In genomic region chr10:102850025-102850518, GRCh38 we compare ENCODE assay signal across 1 cellular context.
TF ChIP-seq lines count a peak whose summit lies in the region.

No MANE protein-coding gene starts in this region.

TF ChIP-seq in HepG2, 621 proteins besides CTCF, POLR2A, EP300 and RAD21 (continued from another document and continues in another):
- no peak for TF ChIP-seq TFDP1 (CRISPR knock-in tag; IDR thresholded peaks at IDR 0.05; ENCODE audit: borderline replicate concordance)
- peak; percentile 87 for TF ChIP-seq FOSL2 (CRISPR knock-in tag; IDR thresholded peaks at IDR 0.05)
- peak; percentile 73; the same call in 1 of the 2 replicates for TF ChIP-seq FOXK2 (IDR thresholded peaks at IDR 0.05)
- no peak for TF ChIP-seq FOXP1 (IDR thresholded peaks at IDR 0.05)
- peak; percentile 82 for TF ChIP-seq FOXP1 (CRISPR knock-in tag; IDR thresholded peaks at IDR 0.05)
- no peak for TF ChIP-seq NFATC3 (CRISPR knock-in tag; IDR thresholded peaks at IDR 0.05)
- peak; percentile 53; the same call in 1 of the 2 replicates for TF ChIP-seq HOXD1 (CRISPR knock-in tag; IDR thresholded peaks at IDR 0.05)
- TF ChIP-seq, protein P1, sequence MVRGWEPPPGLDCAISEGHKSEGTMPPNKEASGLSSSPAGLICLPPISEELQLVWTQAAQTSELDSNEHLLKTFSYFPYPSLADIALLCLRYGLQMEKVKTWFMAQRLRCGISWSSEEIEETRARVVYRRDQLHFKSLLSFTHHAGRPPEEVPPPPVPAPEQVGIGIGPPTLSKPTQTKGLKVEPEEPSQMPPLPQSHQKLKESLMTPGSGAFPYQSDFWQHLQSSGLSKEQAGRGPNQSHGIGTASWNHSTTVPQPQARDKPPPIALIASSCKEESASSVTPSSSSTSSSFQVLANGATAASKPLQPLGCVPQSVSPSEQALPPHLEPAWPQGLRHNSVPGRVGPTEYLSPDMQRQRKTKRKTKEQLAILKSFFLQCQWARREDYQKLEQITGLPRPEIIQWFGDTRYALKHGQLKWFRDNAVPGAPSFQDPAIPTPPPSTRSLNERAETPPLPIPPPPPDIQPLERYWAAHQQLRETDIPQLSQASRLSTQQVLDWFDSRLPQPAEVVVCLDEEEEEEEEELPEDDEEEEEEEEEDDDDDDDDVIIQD (CRISPR knock-in tag; IDR thresholded peaks at IDR 0.05; ENCODE audit: low read depth), result no peak; the same call in 1 of the 2 replicates
- TF ChIP-seq ZNF280B (CRISPR knock-in tag; IDR thresholded peaks at IDR 0.05; ENCODE audit: borderline replicate concordance), result no peak
- TF ChIP-seq CSRNP1 (CRISPR knock-in tag; IDR thresholded peaks at IDR 0.05), result no peak
- TF ChIP-seq MTA3 (CRISPR knock-in tag; IDR thresholded peaks at IDR 0.05), result no peak
- no peak for TF ChIP-seq ATRX (CRISPR knock-in tag; IDR thresholded peaks at IDR 0.05; ENCODE audit: borderline replicate concordance)
- no peak for TF ChIP-seq ZNF230 (CRISPR knock-in tag; IDR thresholded peaks at IDR 0.05)
- TF ChIP-seq NR2F6 (IDR thresholded peaks at IDR 0.05), result peak; percentile 77
- peak; percentile 82; the same call in 1 of the 2 replicates for TF ChIP-seq NR2F6 (CRISPR knock-in tag; IDR thresholded peaks at IDR 0.05)
- TF ChIP-seq ZNF75D (CRISPR knock-in tag; IDR thresholded peaks at IDR 0.05; ENCODE audit: borderline replicate concordance), result no peak
- TF ChIP-seq, protein P2, sequence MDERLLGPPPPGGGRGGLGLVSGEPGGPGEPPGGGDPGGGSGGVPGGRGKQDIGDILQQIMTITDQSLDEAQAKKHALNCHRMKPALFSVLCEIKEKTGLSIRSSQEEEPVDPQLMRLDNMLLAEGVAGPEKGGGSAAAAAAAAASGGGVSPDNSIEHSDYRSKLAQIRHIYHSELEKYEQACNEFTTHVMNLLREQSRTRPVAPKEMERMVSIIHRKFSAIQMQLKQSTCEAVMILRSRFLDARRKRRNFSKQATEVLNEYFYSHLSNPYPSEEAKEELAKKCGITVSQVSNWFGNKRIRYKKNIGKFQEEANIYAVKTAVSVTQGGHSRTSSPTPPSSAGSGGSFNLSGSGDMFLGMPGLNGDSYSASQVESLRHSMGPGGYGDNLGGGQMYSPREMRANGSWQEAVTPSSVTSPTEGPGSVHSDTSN (CRISPR knock-in tag; IDR thresholded peaks at IDR 0.05), result peak; percentile 23; the same call in 1 of the 2 replicates
- TF ChIP-seq, protein P3, sequence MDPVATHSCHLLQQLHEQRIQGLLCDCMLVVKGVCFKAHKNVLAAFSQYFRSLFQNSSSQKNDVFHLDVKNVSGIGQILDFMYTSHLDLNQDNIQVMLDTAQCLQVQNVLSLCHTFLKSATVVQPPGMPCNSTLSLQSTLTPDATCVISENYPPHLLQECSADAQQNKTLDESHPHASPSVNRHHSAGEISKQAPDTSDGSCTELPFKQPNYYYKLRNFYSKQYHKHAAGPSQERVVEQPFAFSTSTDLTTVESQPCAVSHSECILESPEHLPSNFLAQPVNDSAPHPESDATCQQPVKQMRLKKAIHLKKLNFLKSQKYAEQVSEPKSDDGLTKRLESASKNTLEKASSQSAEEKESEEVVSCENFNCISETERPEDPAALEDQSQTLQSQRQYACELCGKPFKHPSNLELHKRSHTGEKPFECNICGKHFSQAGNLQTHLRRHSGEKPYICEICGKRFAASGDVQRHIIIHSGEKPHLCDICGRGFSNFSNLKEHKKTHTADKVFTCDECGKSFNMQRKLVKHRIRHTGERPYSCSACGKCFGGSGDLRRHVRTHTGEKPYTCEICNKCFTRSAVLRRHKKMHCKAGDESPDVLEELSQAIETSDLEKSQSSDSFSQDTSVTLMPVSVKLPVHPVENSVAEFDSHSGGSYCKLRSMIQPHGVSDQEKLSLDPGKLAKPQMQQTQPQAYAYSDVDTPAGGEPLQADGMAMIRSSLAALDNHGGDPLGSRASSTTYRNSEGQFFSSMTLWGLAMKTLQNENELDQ (CRISPR knock-in tag; IDR thresholded peaks at IDR 0.05; ENCODE audit: borderline replicate concordance), result no peak
- TF ChIP-seq, protein P4, sequence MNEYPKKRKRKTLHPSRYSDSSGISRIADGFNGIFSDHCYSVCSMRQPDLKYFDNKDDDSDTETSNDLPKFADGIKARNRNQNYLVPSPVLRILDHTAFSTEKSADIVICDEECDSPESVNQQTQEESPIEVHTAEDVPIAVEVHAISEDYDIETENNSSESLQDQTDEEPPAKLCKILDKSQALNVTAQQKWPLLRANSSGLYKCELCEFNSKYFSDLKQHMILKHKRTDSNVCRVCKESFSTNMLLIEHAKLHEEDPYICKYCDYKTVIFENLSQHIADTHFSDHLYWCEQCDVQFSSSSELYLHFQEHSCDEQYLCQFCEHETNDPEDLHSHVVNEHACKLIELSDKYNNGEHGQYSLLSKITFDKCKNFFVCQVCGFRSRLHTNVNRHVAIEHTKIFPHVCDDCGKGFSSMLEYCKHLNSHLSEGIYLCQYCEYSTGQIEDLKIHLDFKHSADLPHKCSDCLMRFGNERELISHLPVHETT (CRISPR knock-in tag; conservative IDR thresholded peaks at IDR 0.05), result no peak
- no peak for TF ChIP-seq ZNF790 (CRISPR knock-in tag; IDR thresholded peaks at IDR 0.05; ENCODE audit: borderline replicate concordance)
- peak; percentile 80 to 85 for TF ChIP-seq NR2F1 (CRISPR knock-in tag; IDR thresholded peaks at IDR 0.05)
- TF ChIP-seq ZNF10 (CRISPR knock-in tag; IDR thresholded peaks at IDR 0.05; ENCODE audit: borderline replicate concordance, low read depth), result no peak
- TF ChIP-seq MNT (IDR thresholded peaks at IDR 0.05), result peak; percentile 85
- TF ChIP-seq, protein P5, sequence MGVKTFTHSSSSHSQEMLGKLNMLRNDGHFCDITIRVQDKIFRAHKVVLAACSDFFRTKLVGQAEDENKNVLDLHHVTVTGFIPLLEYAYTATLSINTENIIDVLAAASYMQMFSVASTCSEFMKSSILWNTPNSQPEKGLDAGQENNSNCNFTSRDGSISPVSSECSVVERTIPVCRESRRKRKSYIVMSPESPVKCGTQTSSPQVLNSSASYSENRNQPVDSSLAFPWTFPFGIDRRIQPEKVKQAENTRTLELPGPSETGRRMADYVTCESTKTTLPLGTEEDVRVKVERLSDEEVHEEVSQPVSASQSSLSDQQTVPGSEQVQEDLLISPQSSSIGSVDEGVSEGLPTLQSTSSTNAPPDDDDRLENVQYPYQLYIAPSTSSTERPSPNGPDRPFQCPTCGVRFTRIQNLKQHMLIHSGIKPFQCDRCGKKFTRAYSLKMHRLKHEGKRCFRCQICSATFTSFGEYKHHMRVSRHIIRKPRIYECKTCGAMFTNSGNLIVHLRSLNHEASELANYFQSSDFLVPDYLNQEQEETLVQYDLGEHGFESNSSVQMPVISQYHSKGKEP (CRISPR knock-in tag; IDR thresholded peaks at IDR 0.05), result no peak
- no peak; the same call in 1 of the 2 replicates for TF ChIP-seq ZMAT3 (CRISPR knock-in tag; conservative IDR thresholded peaks at IDR 0.05)
- 0 out of 2 replicates have a peak, but pooled peaks have one; percentile 40 for TF ChIP-seq PPARG (CRISPR knock-in tag; conservative IDR thresholded peaks at IDR 0.05)
- peak; percentile 65; the same call in 1 of the 2 replicates for TF ChIP-seq RBAK (CRISPR knock-in tag; IDR thresholded peaks at IDR 0.05)
- peak; percentile 72 for TF ChIP-seq ZNF441 (CRISPR knock-in tag; IDR thresholded peaks at IDR 0.05; ENCODE audit: borderline replicate concordance)
- TF ChIP-seq THAP8 (CRISPR knock-in tag; IDR thresholded peaks at IDR 0.05; ENCODE audit: borderline replicate concordance), result no peak
- TF ChIP-seq, protein P6, sequence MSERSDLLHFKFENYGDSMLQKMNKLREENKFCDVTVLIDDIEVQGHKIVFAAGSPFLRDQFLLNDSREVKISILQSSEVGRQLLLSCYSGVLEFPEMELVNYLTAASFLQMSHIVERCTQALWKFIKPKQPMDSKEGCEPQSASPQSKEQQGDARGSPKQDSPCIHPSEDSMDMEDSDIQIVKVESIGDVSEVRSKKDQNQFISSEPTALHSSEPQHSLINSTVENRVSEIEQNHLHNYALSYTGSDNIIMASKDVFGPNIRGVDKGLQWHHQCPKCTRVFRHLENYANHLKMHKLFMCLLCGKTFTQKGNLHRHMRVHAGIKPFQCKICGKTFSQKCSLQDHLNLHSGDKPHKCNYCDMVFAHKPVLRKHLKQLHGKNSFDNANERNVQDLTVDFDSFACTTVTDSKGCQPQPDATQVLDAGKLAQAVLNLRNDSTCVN (CRISPR knock-in tag; IDR thresholded peaks at IDR 0.05; ENCODE audit: borderline replicate concordance), result peak; percentile 69; the same call in 1 of the 2 replicates
- no peak for TF ChIP-seq CC2D1A (CRISPR knock-in tag; IDR thresholded peaks at IDR 0.05)
- no peak for TF ChIP-seq GPBP1L1 (CRISPR knock-in tag; IDR thresholded peaks at IDR 0.05)
- no peak for TF ChIP-seq ZNF235 (CRISPR knock-in tag; IDR thresholded peaks at IDR 0.05; ENCODE audit: borderline replicate concordance)
